1 cellular context compared by ENCODE assay signal in the genomic region with DNA sequence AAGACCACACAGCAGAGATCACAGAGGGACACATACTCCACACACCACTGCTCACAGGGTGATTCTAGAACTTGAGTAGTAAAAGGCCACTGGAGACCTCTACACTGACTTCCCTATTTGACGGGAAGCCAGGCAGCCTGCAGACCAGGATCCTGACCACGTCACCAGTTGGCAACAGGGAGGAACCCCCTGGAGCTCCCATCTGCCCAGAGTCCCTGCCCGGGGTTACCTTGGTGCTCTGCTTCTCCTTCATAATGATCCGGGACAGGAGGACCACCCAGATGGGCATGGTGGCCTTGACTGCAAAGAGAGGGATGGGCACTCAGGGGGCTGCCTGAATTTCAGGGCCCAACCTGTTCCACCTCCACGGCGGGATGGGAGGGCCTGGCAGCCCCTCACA.
TF ChIP-seq lines count a peak whose summit lies in the region.

No MANE protein-coding gene starts in this region.

TF ChIP-seq in SK-N-SH, 30 proteins besides CTCF, POLR2A, EP300 and RAD21 (continued from another document):
- TF ChIP-seq USF2 (IDR thresholded peaks at IDR 0.05; ENCODE audit: borderline replicate concordance, low read depth, low read length) = no peak
TF ChIP-seq in SK-N-SH: peak in this region for 0.
